In genomic region chr11:22115470-22116037, GRCh38 we compare ENCODE assay signal across 12 cellular contexts.
"Had no signal": no experiment of that assay in that cellular context is flagged by ENCODE, and none has a peak within 500 bp of the region (broad histone marks: within the 10 kb centered on the region; RNA-seq: fewer than 3 reads in every experiment).

No MANE protein-coding gene starts in this region.

- DNase-seq: activated CD4-positive, alpha-beta T cell treated with anti-CD3 and anti-CD28 coated beads, Interleukin-2, amount 50 U/mL, for 1 hour; activated CD8-positive, alpha-beta memory T cell treated with anti-CD3 and anti-CD28 coated beads for 24 hours; activated gamma-delta T cell treated with Interleukin-2 at 50 U/mL for 16 hours; amniotic stem cell; central memory CD4-positive, alpha-beta T cell; colonic mucosa; hippocampal formation; nephron progenitor cell; T1000 had no signal

- ATAC-seq: activated CD4-positive, CD25-positive, alpha-beta regulatory T cell treated with anti-CD3 and anti-CD28 coated beads, Interleukin-2, amount 50 U/mL, for 24 hours; esophagus mucosa; stimulated activated effector memory CD8-positive, alpha-beta T cell treated with anti-CD3 and anti-CD28 coated beads, Interleukin-12 subunit alpha, Interleukin-12 subunit beta, amount 100 ng/mL, for 72 hours had no signal
